Comparison of ENCODE assay signal across 8 cellular contexts in genomic region chr19:17260842-17261325, GRCh38. TPM values are rescaled to one million over a fixed set of nuclear protein-coding genes. Genes with fewer than 3 reads are reported as not detected.
DNase-seq lines count a peak whose midpoint lies in the region; ATAC-seq and TF ChIP-seq lines count a peak whose summit lies in the region.

No MANE protein-coding gene starts in this region.

- ATAC-seq in HG02973 (IDR thresholded peaks at IDR 0.05; ENCODE audit: unreplicated experiment) (peak; percentile 73), HG02870 (IDR thresholded peaks at IDR 0.05; ENCODE audit: unreplicated experiment) (no peak)

- BruUV-seq in MCF 10A (replicated peaks; lab: Mats Ljungman, UMichigan): no TSS peak

- DNase-seq in NCI-H2196 treated with DMSO at 0.1 percent for 48 hours (lab: John Stamatoyannopoulos, UW; ENCODE audit: unreplicated experiment): peak; percentile 74
- peak; percentile 95 for DNase-seq in WERI-Rb-1
- DNase-seq in MCF 10A (ENCODE audit: unreplicated experiment): peak; percentile 93
- DNase-seq in kidney glomerular epithelial cell (lab: John Stamatoyannopoulos, UW): peak; percentile 11
- peak; percentile 90 for DNase-seq in stimulated activated CD4-positive, alpha-beta T cell treated with anti-CD3 and anti-CD28 coated beads, Interleukin-4, amount 100 ng/mL, for 48 hours (ENCODE audit: low read depth in 2 of 2)

- H3K36me3 Mint-ChIP-seq in MCF 10A (ENCODE audit: insufficient read depth, unreplicated experiment): no peaks in the 10 kb centered on the region

- H3K4me3 ChIP-seq in WERI-Rb-1 (ENCODE audit: low read depth, low read length): no peak overlapping the region

- peak overlapping the region; percentile 87 for H3K27ac ChIP-seq in WERI-Rb-1

- H3K9me3 Mint-ChIP-seq in MCF 10A (ENCODE audit: unreplicated experiment): no peaks in the 10 kb centered on the region

- H3K4me1 Mint-ChIP-seq in MCF 10A (ENCODE audit: insufficient read depth, unreplicated experiment): peaks cover 6% of the 10 kb centered on the region

- H3K27me3 ChIP-seq in WERI-Rb-1 (ENCODE audit: insufficient read depth, low read depth, severe bottlenecking): no peaks in the 10 kb centered on the region

- no peaks in the 10 kb centered on the region for H3K36me3 ChIP-seq in WERI-Rb-1

- no peaks in the 10 kb centered on the region for H3K27me3 Mint-ChIP-seq in MCF 10A (ENCODE audit: insufficient read depth, unreplicated experiment)

- intact Hi-C loops in MCF 10A (cut with micrococcal nuclease): no loop called here

- H3K4me3 Mint-ChIP-seq in MCF 10A (ENCODE audit: unreplicated experiment): no peak overlapping the region

- H3K27ac Mint-ChIP-seq in MCF 10A (ENCODE audit: low read depth, unreplicated experiment): no peak overlapping the region

- peak; percentile 99 for TF ChIP-seq CTCF in GM12873 (IDR thresholded peaks at IDR 0.05; ENCODE audit: insufficient read depth, low read depth, low read length, missing control alignments)
- TF ChIP-seq CTCF in WERI-Rb-1 (IDR thresholded peaks at IDR 0.05; ENCODE audit: low read depth, low read length): peak; percentile 97
- peak; percentile 91 for TF ChIP-seq CTCF in MCF 10A (IDR thresholded peaks at IDR 0.05; ENCODE audit: unreplicated experiment)

- CTCF ChIA-PET in MCF 10A (lab: Yijun Ruan, JAX): interaction anchor here (0.6 to 5.7 kb wide), 15 partner anchors 11 to 931 kb away, joined by 3 to 56 read pairs (median 3); partner anchors contain the start of gene ANKLE1

- POLR2A ChIA-PET in MCF 10A (lab: Yijun Ruan, JAX): interaction anchor here (0.7 to 1.6 kb wide), 5 partner anchors 11 to 184 kb away, joined by 3 to 5 read pairs (median 3); partner anchors contain the start of gene ABHD8

- peaks cover 25% of the 10 kb centered on the region for H3K9me3 ChIP-seq in WERI-Rb-1 (ENCODE audit: severe bottlenecking)

RNA-seq across cellular contexts. Expression of gene USHBP1, which starts 3.7 kb away (rescaled TPM):
- not detected in 2 replicates for total RNA-seq in MCF 10A (2022)

RNA-seq across cellular contexts. Expression of gene BABAM1, which starts 6.4 kb away (rescaled TPM):
- total RNA-seq in MCF 10A (2022): 96.1 and 104 TPM in 2 replicates

RNA-seq across cellular contexts. Expression of gene NR2F6, which starts 15.2 kb away (rescaled TPM):
- 32.8 and 36.3 TPM in 2 replicates for total RNA-seq in MCF 10A (2022)

RNA-seq across cellular contexts. Expression of gene ANKLE1, which starts 20.8 kb away (rescaled TPM):
- 0.16 and 1.0 TPM in 2 replicates for total RNA-seq in MCF 10A (2022)

RNA-seq across cellular contexts. Expression of gene OCEL1, which starts 34.9 kb away (rescaled TPM):
- 13.7 and 14.3 TPM in 2 replicates for total RNA-seq in MCF 10A (2022)

Comparison
In these comparisons a context has a peak if more than half of its experiments do, and no peak if none do; other contexts are left out.
1. DNase-seq: peak in every context shown above with its lines; median percentile 95 in WERI-Rb-1; 93 in MCF 10A; 90 in stimulated activated CD4-positive, alpha-beta T cell treated with anti-CD3 and anti-CD28 coated beads, Interleukin-4, amount 100 ng/mL, for 48 hours; 74 in NCI-H2196 treated with DMSO at 0.1 percent for 48 hours; 11 in kidney glomerular epithelial cell.